ENCODE assay signal across 1 cellular context in genomic region chr1:110436635-110437034, GRCh38.
TF ChIP-seq lines count a peak whose summit lies in the region.

No MANE protein-coding gene starts in this region.

TF ChIP-seq in HCT116, 20 proteins besides CTCF, POLR2A, EP300 and RAD21 (continued from another document):
- TF ChIP-seq POLR2AphosphoS5 (IDR thresholded peaks at IDR 0.05; ENCODE audit: low read depth, low read length) (no peak), ZNF274 (IDR thresholded peaks at IDR 0.05; ENCODE audit: low read depth, low read length) (no peak), EGR1 (IDR thresholded peaks at IDR 0.05; ENCODE audit: low read depth) (no peak), SRF (IDR thresholded peaks at IDR 0.05; ENCODE audit: low read depth) (no peak), YY1 (IDR thresholded peaks at IDR 0.05; ENCODE audit: extremely low read depth, insufficient replicate concordance, low read depth, low read length) (no peak), ATF3 (IDR thresholded peaks at IDR 0.05) (no peak), SP1 (IDR thresholded peaks at IDR 0.05; ENCODE audit: low read depth) (no peak), REST (IDR thresholded peaks at IDR 0.05; ENCODE audit: low read depth) (no peak)
